Comparison of ENCODE assay signal across 15 cellular contexts in genomic region chr11:119722281-119722794, GRCh38. TPM values are rescaled to one million over a fixed set of nuclear protein-coding genes. Genes with fewer than 3 reads are reported as not detected.
DNase-seq lines count a peak whose midpoint lies in the region; ATAC-seq, FAIRE-seq and TF ChIP-seq lines count a peak whose summit lies in the region.
"Had no signal": no experiment of that assay in that cellular context is flagged by ENCODE, and none has a peak within 500 bp of the region (broad histone marks: within the 10 kb centered on the region; RNA-seq: fewer than 3 reads in every experiment).

No MANE protein-coding gene starts in this region.

- TF ChIP-seq POLR2A in GM12892 (IDR thresholded peaks at IDR 0.05; ENCODE audit: low read depth, low read length), result no peak

- H3K36me3 ChIP-seq in mucosa of descending colon (ENCODE audit: low read depth), result no peaks in the 10 kb centered on the region
- H3K36me3 ChIP-seq: SJSA1 had no signal

- intact Hi-C loops in mucosa of descending colon (cut with DNase I, micrococcal nuclease), result no loop called here

- peak; percentile 82 for FAIRE-seq in GM12892 (lab: Jason Lieb, UNC)
- FAIRE-seq: endometrium had no signal

- no peak overlapping the region for H3K4me3 ChIP-seq in mucosa of descending colon
- H3K4me3 ChIP-seq: lung, SJSA1 had no signal

- CTCF ChIA-PET in RWPE1 (lab: Yijun Ruan, JAX), result interaction anchor here (0.5 to 0.9 kb wide), 2 partner anchors 51 to 1853 kb away, joined by 3 read pairs; no protein-coding TSS in a partner anchor

- peak; percentile 63 for ATAC-seq in mucosa of descending colon
- no peak for ATAC-seq in GM21381 (IDR thresholded peaks at IDR 0.05; ENCODE audit: unreplicated experiment)
- ATAC-seq in esophagus mucosa, result no peak
- ATAC-seq: activated CD4-positive, CD25-positive, alpha-beta regulatory T cell treated with anti-CD3 and anti-CD28 coated beads, Interleukin-2, amount 50 U/mL, for 24 hours had no signal

- in situ Hi-C loops in KBM-7 (cut with MboI; ENCODE audit: low pct_unique_long_range_greater_than_20kb, low sequenced_read_pairs), result no loop called here

- H3K9me3 ChIP-seq in mucosa of descending colon, result no peaks in the 10 kb centered on the region
- H3K9me3 ChIP-seq: SJSA1 had no signal

- POLR2A ChIA-PET in RWPE1 (lab: Yijun Ruan, JAX; ENCODE audit: low non-redundant PET), result no interaction called here

- DNase-seq in GM12892 (ENCODE audit: insufficient read length) (no peak), NCI-H1436 treated with DMSO at 0.1 percent for 48 hours (lab: John Stamatoyannopoulos, UW) (peak; percentile 60), RWPE1 (ENCODE audit: low spot score) (no peak), mucosa of descending colon (peak; percentile 60 to 79 (median 62)), iPS-NIHi7 (ENCODE audit: extremely low spot score) (no peak), KBM-7 (no peak)
- DNase-seq: stimulated activated CD4-positive, alpha-beta T cell treated with anti-CD3 and anti-CD28 coated beads, Interleukin-1b, Interleukin-23, amount 100 ng/mL, for 48 hours; stimulated activated naive CD4-positive, alpha-beta T cell had no signal

- H3K4me1 ChIP-seq in mucosa of descending colon (ENCODE audit: low read depth), result peaks cover 31% of the 10 kb centered on the region
- H3K4me1 ChIP-seq: parathyroid adenoma had no signal

- TF ChIP-seq CTCF in RWPE1 (conservative IDR thresholded peaks at IDR 0.05; ENCODE audit: low read depth), result no peak
- no peak for TF ChIP-seq CTCF in mucosa of descending colon (IDR thresholded peaks at IDR 0.05)

- peak overlapping the region; percentile 79 for H3K27ac ChIP-seq in RWPE1
- H3K27ac ChIP-seq: parathyroid adenoma, SJSA1 had no signal

RNA-seq across cellular contexts. Expression of gene NECTIN1, which starts 6.7 kb away (rescaled TPM):
- 9.0 TPM for polyA plus RNA-seq in GM12892 (2012; ENCODE audit: missing spikeins)
- 10 to 100 TPM; 19.6 to 48.9 (median 45.1) TPM for total RNA-seq in mucosa of descending colon
- 299 TPM for total RNA-seq in esophagus mucosa

Comparison
In these comparisons a context has a peak if more than half of its experiments do, and no peak if none do; other contexts are left out.
1. DNase-seq: peak in NCI-H1436 treated with DMSO at 0.1 percent for 48 hours (single experiment) and mucosa of descending colon (3 of 3); none in GM12892 (single experiment), RWPE1 (single experiment), iPS-NIHi7 (single experiment) and KBM-7 (single experiment).